In the genomic region with DNA sequence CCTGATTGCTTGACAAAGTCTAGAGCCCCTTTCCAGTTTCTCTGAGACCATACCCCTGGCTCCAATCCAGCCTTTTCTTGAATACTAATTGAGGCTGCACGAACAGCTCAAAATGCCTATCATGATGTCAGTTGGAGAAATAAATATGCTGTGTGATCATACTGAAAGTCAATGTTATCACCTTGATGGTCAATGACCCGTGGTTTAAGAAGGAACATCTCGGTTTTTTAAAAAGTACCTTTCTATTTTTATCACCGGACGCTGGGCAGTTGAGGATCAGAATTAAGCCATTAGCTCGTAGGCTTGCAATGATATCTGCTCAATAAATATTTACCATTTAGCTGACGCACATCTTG, we compare ENCODE assay signal across 8 cellular contexts. TPM values are rescaled to one million over a fixed set of nuclear protein-coding genes. Genes with fewer than 3 reads are reported as not detected.
DNase-seq lines count a peak whose midpoint lies in the region; ATAC-seq and TF ChIP-seq lines count a peak whose summit lies in the region.

No MANE protein-coding gene starts in this region.

- peaks cover 23% of the 10 kb centered on the region for H4K20me1 ChIP-seq in PC-3 (ENCODE audit: low read length)

- no peaks in the 10 kb centered on the region for H3F3A ChIP-seq in PC-3 (ENCODE audit: low read length, unreplicated experiment)

- H2AFZ ChIP-seq in PC-3 (ENCODE audit: low read length), result peak overlapping the region; percentile 88

- peak overlapping the region; percentile 100 for H3K27ac ChIP-seq in PC-3 (ENCODE audit: low read length)
- peak overlapping the region; percentile 91 to 96 (median 95) for H3K27ac ChIP-seq in esophagus squamous epithelium
- peak overlapping the region in 17 of 21 experiments; percentile 28 to 92 (median 79) for H3K27ac ChIP-seq in skin epidermis

- DNase-seq in activated CD4-positive, alpha-beta T cell treated with anti-CD3 and anti-CD28 coated beads, Interleukin-2, amount 10 ng/mL, durations not matched to agents 7 days and 5 days, result no peak
- no peak for DNase-seq in activated CD4-positive, alpha-beta T cell treated with anti-CD3 and anti-CD28 coated beads for 1 hour
- DNase-seq in PC-3, result no peak
- DNase-seq in esophagus squamous epithelium (lab: John Stamatoyannopoulos, UW), result no peak
- DNase-seq in AML-193 (lab: John Stamatoyannopoulos, UW), result no peak
- no peak for DNase-seq in Kasumi-1 (lab: John Stamatoyannopoulos, UW)

- H3K9ac ChIP-seq in PC-3 (ENCODE audit: low read length), result peak overlapping the region; percentile 98

- H3K9me2 ChIP-seq in PC-3 (replicated peaks; ENCODE audit: low read length), result no peaks in the 10 kb centered on the region

- no peaks in the 10 kb centered on the region for H3K27me3 Mint-ChIP-seq in activated CD4-positive, alpha-beta T cell treated with anti-CD3 and anti-CD28 coated beads, Interleukin-2, amount 10 ng/mL, durations not matched to agents 7 days and 5 days

- intact Hi-C loops in PC-3 (cut with micrococcal nuclease), result loop anchor here (5.0 kb wide), 1 partner anchor 353 kb away; no protein-coding TSS in a partner anchor
- intact Hi-C loops in esophagus squamous epithelium (cut with DNase I), result no loop called here

- TF ChIP-seq CTCF in PC-3 (conservative IDR thresholded peaks at IDR 0.05; ENCODE audit: low read depth, low read length), result no peak
- no peak for TF ChIP-seq CTCF in esophagus squamous epithelium (IDR thresholded peaks at IDR 0.05)

- WGBS in esophagus squamous epithelium, 2 donors, result 16 to 51% methylated on average over 6 to 7 of the region's 7 CpGs

- peak overlapping the region; percentile 98 for H3K27ac Mint-ChIP-seq in activated CD4-positive, alpha-beta T cell treated with anti-CD3 and anti-CD28 coated beads, Interleukin-2, amount 10 ng/mL, durations not matched to agents 7 days and 5 days

- H3K4me1 ChIP-seq in PC-3 (ENCODE audit: insufficient read depth, low read length) (peaks cover 20% of the 10 kb centered on the region), esophagus squamous epithelium (peaks cover 0 to 29% (median 14%) of the 10 kb centered on the region in 3 donors)

- H3K79me2 ChIP-seq in PC-3 (ENCODE audit: low read length), result peaks cover 40% of the 10 kb centered on the region

- H3K4me1 Mint-ChIP-seq in activated CD4-positive, alpha-beta T cell treated with anti-CD3 and anti-CD28 coated beads, Interleukin-2, amount 10 ng/mL, durations not matched to agents 7 days and 5 days, result peaks cover 32% of the 10 kb centered on the region

- peak overlapping the region; percentile 94 for H3K4me3 Mint-ChIP-seq in activated CD4-positive, alpha-beta T cell treated with anti-CD3 and anti-CD28 coated beads, Interleukin-2, amount 10 ng/mL, durations not matched to agents 7 days and 5 days

- H3K36me3 ChIP-seq in PC-3 (ENCODE audit: low read depth, low read length) (no peaks in the 10 kb centered on the region), esophagus squamous epithelium (no peaks in the 10 kb centered on the region)

- no peaks in the 10 kb centered on the region for H3K9me3 Mint-ChIP-seq in activated CD4-positive, alpha-beta T cell treated with anti-CD3 and anti-CD28 coated beads, Interleukin-2, amount 10 ng/mL, durations not matched to agents 7 days and 5 days

- no peak for TF ChIP-seq POLR2A in esophagus squamous epithelium (IDR thresholded peaks at IDR 0.05)

- ATAC-seq in PC-3 (no peak), HG03196 (IDR thresholded peaks at IDR 0.05; ENCODE audit: unreplicated experiment) (no peak)

- POLR2A ChIA-PET in activated CD4-positive, alpha-beta T cell treated with anti-CD3 and anti-CD28 coated beads, Interleukin-2, amount 10 ng/mL, durations not matched to agents 7 days and 5 days (lab: Charles Lee), result no interaction called here
- POLR2A ChIA-PET in PC-3 (lab: Charles Lee; ENCODE audit: unreplicated experiment), result no interaction called here

- H3K4me3 ChIP-seq in PC-3 (ENCODE audit: low read length) (peak overlapping the region; percentile 96), esophagus squamous epithelium (peak overlapping the region; percentile 26 to 76 (median 68)), skin epidermis (peak overlapping the region; percentile 26 to 75 (median 67))

- peak overlapping the region; percentile 97 for H3K4me2 ChIP-seq in PC-3 (ENCODE audit: low read length)

- H3K27me3 ChIP-seq in PC-3 (ENCODE audit: low read length) (no peaks in the 10 kb centered on the region), esophagus squamous epithelium (no peaks in the 10 kb centered on the region)

- CTCF ChIA-PET in activated CD4-positive, alpha-beta T cell treated with anti-CD3 and anti-CD28 coated beads, Interleukin-2, amount 10 ng/mL, durations not matched to agents 7 days and 5 days (lab: Charles Lee), result interaction anchor here (1.4 kb wide), 1 partner anchor 10 kb away, joined by 5 read pairs; no protein-coding TSS in a partner anchor
- CTCF ChIA-PET in PC-3 (lab: Charles Lee), result no interaction called here

- BruUV-seq in PC-3 (replicated peaks; lab: Mats Ljungman, UMichigan), result no TSS peak

- H3K36me3 Mint-ChIP-seq in activated CD4-positive, alpha-beta T cell treated with anti-CD3 and anti-CD28 coated beads, Interleukin-2, amount 10 ng/mL, durations not matched to agents 7 days and 5 days (ENCODE audit: low read depth), result peaks cover 4% of the 10 kb centered on the region

- H3K9me3 ChIP-seq in PC-3 (ENCODE audit: low read length), result no peaks in the 10 kb centered on the region
- no peaks in the 10 kb centered on the region for H3K9me3 ChIP-seq in esophagus squamous epithelium

RNA-seq across cellular contexts. Expression of a gene that starts 0.9 kb away (rescaled TPM):
- total RNA-seq in activated CD4-positive, alpha-beta T cell treated with anti-CD3 and anti-CD28 coated beads, Interleukin-2, amount 10 ng/mL, durations not matched to agents 7 days and 5 days, result 10 to 100 TPM; 21.7 to 23.3 TPM
- total RNA-seq in PC-3 (2014; rRNA removed) (10.5 and 16.2 TPM in 2 replicates), esophagus squamous epithelium (10 to 100 TPM; 13.3 to 25.1 (median 17.5) TPM)
